20 cellular contexts compared by ENCODE assay signal in genomic region chr5:148909766-148910165, GRCh38.
DNase-seq lines count a peak whose midpoint lies in the region; ATAC-seq and TF ChIP-seq lines count a peak whose summit lies in the region.
"Had no signal": no experiment of that assay in that cellular context is flagged by ENCODE, and none has a peak within 500 bp of the region (broad histone marks: within the 10 kb centered on the region; RNA-seq: fewer than 3 reads in every experiment).

No MANE protein-coding gene starts in this region.

- H3K4me2 ChIP-seq in BLaER1 treated with 17β-estradiol and CSF1 and Interleukin-3, amounts not matched to agents 10 nM and 100 nM = peak overlapping the region in 8 of 11 experiments; percentile 45 to 72 (median 62); a peak in 11 of 22 replicates

- no peaks in the 10 kb centered on the region for H3K36me3 ChIP-seq in BLaER1 treated with 17β-estradiol and CSF1 and Interleukin-3, amounts not matched to agents 10 nM and 100 nM
- no peaks in the 10 kb centered on the region for H3K36me3 ChIP-seq in adipocyte (ENCODE audit: control insufficient read depth, insufficient read depth, low read length, severe bottlenecking)
- H3K36me3 ChIP-seq: ascending aorta, esophagus muscularis mucosa had no signal

- peaks cover 21 to 35% (median 27%) of the 10 kb centered on the region in 10 experiments for H3K4me1 ChIP-seq in BLaER1 treated with 17β-estradiol and CSF1 and Interleukin-3, amounts not matched to agents 10 nM and 100 nM
- H3K4me1 ChIP-seq in adipocyte (ENCODE audit: control insufficient read depth, insufficient read depth, low read length) = peaks cover 50% of the 10 kb centered on the region

- ATAC-seq in left lobe of liver (no peak), GM21619 (IDR thresholded peaks at IDR 0.05; ENCODE audit: unreplicated experiment) (no peak)
- ATAC-seq: stimulated activated naive CD8-positive, alpha-beta T cell treated with anti-CD3 and anti-CD28 coated beads, Interleukin-15, amount 100 ng/mL, for 72 hours had no signal

- no peaks in the 10 kb centered on the region for H4K20me1 ChIP-seq in BLaER1 treated with 17β-estradiol and CSF1 and Interleukin-3, amounts not matched to agents 10 nM and 100 nM

- H3K9ac ChIP-seq in BLaER1 treated with 17β-estradiol and CSF1 and Interleukin-3, amounts not matched to agents 10 nM and 100 nM = no peak overlapping the region
- H3K9ac ChIP-seq in adipocyte (ENCODE audit: low read length) = no peak overlapping the region
- H3K9ac ChIP-seq: parathyroid adenoma had no signal

- H3K9me3 ChIP-seq in BLaER1 treated with 17β-estradiol and CSF1 and Interleukin-3, amounts not matched to agents 10 nM and 100 nM (replicated peaks in 1 of 11) = 0 out of 22 replicates have a peak, but pooled peaks cover 0 to 5% (median 0%) of the 10 kb centered on the region in 11 experiments
- no peaks in the 10 kb centered on the region for H3K9me3 ChIP-seq in adipocyte (ENCODE audit: control insufficient read depth, low read length)
- H3K9me3 ChIP-seq: ascending aorta, esophagus muscularis mucosa had no signal

- TF ChIP-seq RAD21 in Ishikawa (IDR thresholded peaks at IDR 0.05; ENCODE audit: low read depth) = no peak

- H3K27ac ChIP-seq in BLaER1 treated with 17β-estradiol and CSF1 and Interleukin-3, amounts not matched to agents 10 nM and 100 nM = no peak overlapping the region
- H3K27ac ChIP-seq: ascending aorta, esophagus muscularis mucosa, parathyroid adenoma had no signal

- H3K4me3 ChIP-seq in BLaER1 treated with 17β-estradiol and CSF1 and Interleukin-3, amounts not matched to agents 10 nM and 100 nM = no peak overlapping the region
- no peak overlapping the region for H3K4me3 ChIP-seq in adipocyte (ENCODE audit: low read length)
- H3K4me3 ChIP-seq: ascending aorta, esophagus muscularis mucosa had no signal

- H3K27me3 ChIP-seq in BLaER1 treated with 17β-estradiol and CSF1 and Interleukin-3, amounts not matched to agents 10 nM and 100 nM = no peaks in the 10 kb centered on the region
- H3K27me3 ChIP-seq in adipocyte (replicated peaks; ENCODE audit: control insufficient read depth, insufficient read depth, low read length) = no peaks in the 10 kb centered on the region
- H3K27me3 ChIP-seq: ascending aorta, esophagus muscularis mucosa had no signal

- DNase-seq in adipocyte (ENCODE audit: low read depth) (peak; percentile 32), lung microvascular endothelial cell (ENCODE audit: low read depth in 2 of 2) (peak; percentile 52 to 68), left lobe of liver (ENCODE audit: low spot score) (no peak), T1000 (lab: John Stamatoyannopoulos, UW) (no peak)
- DNase-seq in activated CD8-positive, alpha-beta memory T cell treated with anti-CD3 and anti-CD28 coated beads for 24 hours = no peak
- DNase-seq: activated CD4-positive, CD25-positive, alpha-beta regulatory T cell; activated gamma-delta T cell; cortex of kidney; DMS 273 treated with DMSO at 0.1 percent for 48 hours; kidney; NCI-H187 treated with DMSO at 0.1 percent for 48 hours; stimulated activated CD4-positive, alpha-beta T cell treated with anti-CD3 and anti-CD28 coated beads, Interleukin-12 subunit alpha, Interleukin-12 subunit beta, amount 100 ng/mL, for 4 hours; stimulated activated naive CD8-positive, alpha-beta T cell treated with anti-CD3 and anti-CD28 coated beads, Interleukin-15, amount 100 ng/mL, for 72 hours; T-helper 1 cell had no signal

- peak; percentile 40; the same call in 1 of the 2 replicates for TF ChIP-seq EP300 in Ishikawa (IDR thresholded peaks at IDR 0.05; ENCODE audit: borderline replicate concordance)

TF ChIP-seq in Ishikawa, 13 proteins besides CTCF, POLR2A, EP300 and RAD21:
- TF ChIP-seq ZBTB7A (IDR thresholded peaks at IDR 0.05; ENCODE audit: low read depth) (no peak), TCF12 (IDR thresholded peaks at IDR 0.05; ENCODE audit: low read depth) (peak; percentile 45; the same call in 1 of the 2 replicates), TEAD4 (IDR thresholded peaks at IDR 0.05) (peak; percentile 35; the same call in 1 of the 2 replicates), NFIC (IDR thresholded peaks at IDR 0.05) (no peak)

Comparison
In these comparisons a context has a peak if more than half of its experiments do, and no peak if none do; other contexts are left out.
1. DNase-seq: peak in adipocyte (single experiment) and lung microvascular endothelial cell (2 of 2); none in activated CD8-positive, alpha-beta memory T cell treated with anti-CD3 and anti-CD28 coated beads for 24 hours (single experiment), left lobe of liver (single experiment) and T1000 (single experiment).